ENCODE assay signal across 21 cellular contexts in the genomic region with DNA sequence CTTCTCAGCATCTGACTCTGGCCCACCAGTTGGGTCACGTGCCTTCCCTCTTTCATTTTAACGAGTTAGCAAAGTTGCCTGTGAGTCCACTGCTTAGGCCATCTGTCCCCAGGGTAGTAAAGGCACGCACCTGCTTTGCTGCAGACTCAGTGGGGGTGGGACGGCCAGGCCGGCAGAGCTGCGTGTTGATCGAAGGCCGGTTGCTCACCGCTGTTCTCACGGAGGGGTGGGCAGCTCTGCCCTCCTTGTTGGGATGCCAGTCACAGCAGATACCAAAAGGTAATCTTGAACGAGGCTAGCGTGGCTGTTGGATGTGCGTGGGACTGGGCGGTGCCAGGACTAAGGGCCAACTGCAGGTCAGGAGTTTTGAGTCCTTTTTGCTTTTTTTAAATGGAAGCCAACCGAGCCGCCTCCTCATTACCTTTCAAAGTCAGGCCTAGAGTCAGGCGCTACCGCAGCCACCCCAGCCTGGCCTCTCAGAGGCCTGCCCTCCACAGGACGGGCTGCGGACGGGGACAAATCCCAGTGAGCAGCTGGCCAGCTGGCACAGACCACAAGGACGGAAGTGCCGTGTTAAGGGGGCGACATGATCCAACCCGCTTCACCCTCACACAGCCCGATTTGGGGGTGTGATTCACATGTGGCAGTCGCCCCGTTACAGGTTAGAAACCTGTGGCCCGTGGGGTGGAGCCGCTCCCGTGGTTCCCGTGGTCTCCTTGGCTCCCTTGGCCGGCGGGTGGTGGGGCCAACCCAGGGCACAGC.
"Had no signal": no experiment of that assay in that cellular context is flagged by ENCODE, and none has a peak within 500 bp of the region (broad histone marks: within the 10 kb centered on the region; RNA-seq: fewer than 3 reads in every experiment).

No MANE protein-coding gene starts in this region.

- H3K9me3 ChIP-seq: gastroesophageal sphincter, sigmoid colon, stomach, vagina had no signal

- H3K27ac Mint-ChIP-seq: activated CD4-positive, alpha-beta T cell treated with anti-CD3 and anti-CD28 coated beads, Interleukin-2, amount 10 ng/mL, durations not matched to agents 7 days and 5 days; activated CD8-positive, alpha-beta T cell treated with anti-CD3 and anti-CD28 coated beads, Interleukin-2, amount 10 ng/mL, durations not matched to agents 7 days and 5 days; mesothelial cell of epicardium; stimulated activated effector memory CD8-positive, alpha-beta T cell treated with anti-CD3 and anti-CD28 coated beads, Interleukin-12 subunit alpha, Interleukin-12 subunit beta, amount 100 ng/mL, for 72 hours; T-helper 1 cell treated with Interleukin-12 subunit alpha and Interleukin-12 subunit beta and Interleukin-4 antibody, amounts not matched to agents 30 μg/mL and 1 μg/mL, for 36 hours had no signal

- H3K36me3 ChIP-seq: brain microvascular endothelial cell, sigmoid colon, vagina had no signal

- H3K27me3 Mint-ChIP-seq: activated CD4-positive, alpha-beta T cell treated with anti-CD3 and anti-CD28 coated beads, Interleukin-2, amount 10 ng/mL, durations not matched to agents 7 days and 5 days; central memory CD8-positive, alpha-beta T cell had no signal

- H3K36me3 Mint-ChIP-seq: stimulated activated effector memory CD8-positive, alpha-beta T cell treated with anti-CD3 and anti-CD28 coated beads, Interleukin-12 subunit alpha, Interleukin-12 subunit beta, amount 100 ng/mL, for 72 hours had no signal

- H3K4me3 ChIP-seq: gastroesophageal sphincter, lung, sigmoid colon, stomach, vagina had no signal

- ATAC-seq: activated CD4-positive, CD25-positive, alpha-beta regulatory T cell treated with anti-CD3 and anti-CD28 coated beads, Interleukin-2, amount 50 U/mL, for 24 hours; activated CD8-positive, alpha-beta T cell treated with anti-CD3 and anti-CD28 coated beads, Interleukin-2, amount 10 ng/mL, durations not matched to agents 7 days and 5 days; activated T-cell treated with anti-CD3 and anti-CD28 coated beads, Interleukin-2, amount 50 U/mL, for 4 hours; esophagus mucosa; gastroesophageal sphincter; stimulated activated effector memory CD8-positive, alpha-beta T cell treated with anti-CD3 and anti-CD28 coated beads, Interleukin-12 subunit alpha, Interleukin-12 subunit beta, amount 100 ng/mL, for 72 hours had no signal

- H3K27me3 ChIP-seq: brain microvascular endothelial cell, gastroesophageal sphincter, sigmoid colon, stomach, vagina had no signal

- H3K27ac ChIP-seq: brain microvascular endothelial cell, gastroesophageal sphincter, sigmoid colon, stomach, vagina had no signal

- H3K4me3 Mint-ChIP-seq: activated CD4-positive, alpha-beta T cell treated with anti-CD3 and anti-CD28 coated beads, Interleukin-2, amount 10 ng/mL, durations not matched to agents 7 days and 5 days; activated CD8-positive, alpha-beta T cell treated with anti-CD3 and anti-CD28 coated beads, Interleukin-2, amount 10 ng/mL, durations not matched to agents 7 days and 5 days; activated T-cell treated with anti-CD3 and anti-CD28 coated beads, Interleukin-2, amount 50 U/mL, for 4 hours; central memory CD8-positive, alpha-beta T cell; mesothelial cell of epicardium; stimulated activated effector memory CD8-positive, alpha-beta T cell treated with anti-CD3 and anti-CD28 coated beads, Interleukin-12 subunit alpha, Interleukin-12 subunit beta, amount 100 ng/mL, for 72 hours; T-helper 1 cell treated with Interleukin-12 subunit alpha and Interleukin-12 subunit beta and Interleukin-4 antibody, amounts not matched to agents 30 μg/mL and 1 μg/mL, for 36 hours had no signal

- H3K9me3 Mint-ChIP-seq: activated T-cell treated with anti-CD3 and anti-CD28 coated beads, Interleukin-2, amount 50 U/mL, for 4 hours; central memory CD8-positive, alpha-beta T cell; mesothelial cell of epicardium; stimulated activated effector memory CD8-positive, alpha-beta T cell treated with anti-CD3 and anti-CD28 coated beads, Interleukin-12 subunit alpha, Interleukin-12 subunit beta, amount 100 ng/mL, for 72 hours; T-helper 1 cell treated with Interleukin-12 subunit alpha and Interleukin-12 subunit beta and Interleukin-4 antibody, amounts not matched to agents 30 μg/mL and 1 μg/mL, for 36 hours had no signal

- H3K4me1 Mint-ChIP-seq: activated CD4-positive, alpha-beta T cell treated with anti-CD3 and anti-CD28 coated beads, Interleukin-2, amount 10 ng/mL, durations not matched to agents 7 days and 5 days; central memory CD8-positive, alpha-beta T cell; mesothelial cell of epicardium; stimulated activated effector memory CD8-positive, alpha-beta T cell treated with anti-CD3 and anti-CD28 coated beads, Interleukin-12 subunit alpha, Interleukin-12 subunit beta, amount 100 ng/mL, for 72 hours had no signal

- DNase-seq: activated CD4-positive, alpha-beta T cell treated with anti-CD3 and anti-CD28 coated beads, Interleukin-2, amount 10 ng/mL, durations not matched to agents 7 days and 5 days; activated CD8-positive, alpha-beta T cell treated with anti-CD3 and anti-CD28 coated beads, Interleukin-2, amount 10 ng/mL, durations not matched to agents 7 days and 5 days; activated effector memory CD4-positive, alpha-beta T cell treated with Interleukin-2 at 50 U/mL for 16 hours; activated naive CD4-positive, alpha-beta T cell treated with anti-CD3 and anti-CD28 coated beads, Interleukin-2, amount 50 U/mL, for 16 hours; activated T-cell treated with anti-CD3 and anti-CD28 coated beads, Interleukin-2, amount 50 U/mL, for 4 hours; aorta; brain microvascular endothelial cell; cortex of kidney; sigmoid colon; stimulated activated CD4-positive, alpha-beta T cell treated with anti-CD3 and anti-CD28 coated beads, Interleukin-4, amount 100 ng/mL, for 24 hours; stomach; trophoblast cell had no signal
